1 cellular context compared by ENCODE assay signal in genomic region chr16:58498341-58499091, GRCh38.
TF ChIP-seq lines count a peak whose summit lies in the region.

No MANE protein-coding gene starts in this region.

TF ChIP-seq in A549, 52 proteins besides CTCF, POLR2A, EP300 and RAD21 (continued from another document):
- no peak for TF ChIP-seq POLR2AphosphoS2 (conservative IDR thresholded peaks at IDR 0.05; ENCODE audit: low read length)
- TF ChIP-seq PBX3 (IDR thresholded peaks at IDR 0.05), result no peak
- TF ChIP-seq E2F6 (IDR thresholded peaks at IDR 0.05; ENCODE audit: borderline replicate concordance, low read depth), result no peak
- no peak for TF ChIP-seq USF2 (IDR thresholded peaks at IDR 0.05)
- peak; percentile 66; the same call in 1 of the 2 replicates for TF ChIP-seq KDM1A (IDR thresholded peaks at IDR 0.05; ENCODE audit: low read depth)
